1 cellular context compared by ENCODE assay signal in the genomic region with DNA sequence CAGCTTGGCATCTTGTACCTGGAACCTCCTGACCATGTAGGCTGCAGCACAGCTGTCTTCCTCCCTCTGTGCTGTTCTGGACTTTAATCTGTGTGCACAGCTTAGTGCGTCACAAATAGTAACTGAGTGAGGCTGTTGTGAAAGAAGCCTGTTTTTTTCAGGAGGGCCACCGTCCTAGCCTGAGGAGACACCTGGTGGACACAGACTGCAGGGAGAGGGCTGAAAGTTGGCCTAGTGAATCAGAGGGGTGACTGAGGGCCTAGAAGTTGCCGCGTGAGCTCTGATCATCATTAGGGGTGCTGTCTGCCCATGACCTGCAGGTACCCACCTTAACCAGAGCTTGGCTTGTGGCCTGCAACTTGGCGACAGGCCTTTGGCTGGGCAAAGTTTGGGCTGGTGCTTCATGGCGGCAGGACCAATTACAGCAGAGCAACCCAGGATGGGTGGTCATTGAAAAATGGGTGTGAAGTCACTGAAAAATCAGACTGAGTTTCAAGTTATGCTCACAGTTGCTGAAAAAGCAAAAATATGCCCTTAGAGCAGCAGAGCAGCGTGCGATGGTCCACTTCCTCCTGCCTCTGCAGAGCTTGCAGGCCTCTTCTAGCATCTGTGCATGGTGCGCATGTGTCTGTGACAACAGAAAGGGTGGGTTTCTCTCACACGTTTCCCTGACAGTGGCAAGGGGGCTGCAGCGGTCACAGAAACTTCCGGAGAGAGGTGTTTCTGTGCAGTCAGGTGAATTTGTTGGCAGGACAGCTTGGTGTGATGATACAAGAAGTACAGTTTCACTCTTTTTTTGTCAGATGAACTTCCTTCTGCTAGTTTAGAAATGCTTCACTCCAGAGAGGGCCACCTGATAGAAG.
TF ChIP-seq lines count a peak whose summit lies in the region.

No MANE protein-coding gene starts in this region.

TF ChIP-seq in HepG2, 621 proteins besides CTCF, POLR2A, EP300 and RAD21 (continued from another document and continues in another):
- TF ChIP-seq, protein P1, sequence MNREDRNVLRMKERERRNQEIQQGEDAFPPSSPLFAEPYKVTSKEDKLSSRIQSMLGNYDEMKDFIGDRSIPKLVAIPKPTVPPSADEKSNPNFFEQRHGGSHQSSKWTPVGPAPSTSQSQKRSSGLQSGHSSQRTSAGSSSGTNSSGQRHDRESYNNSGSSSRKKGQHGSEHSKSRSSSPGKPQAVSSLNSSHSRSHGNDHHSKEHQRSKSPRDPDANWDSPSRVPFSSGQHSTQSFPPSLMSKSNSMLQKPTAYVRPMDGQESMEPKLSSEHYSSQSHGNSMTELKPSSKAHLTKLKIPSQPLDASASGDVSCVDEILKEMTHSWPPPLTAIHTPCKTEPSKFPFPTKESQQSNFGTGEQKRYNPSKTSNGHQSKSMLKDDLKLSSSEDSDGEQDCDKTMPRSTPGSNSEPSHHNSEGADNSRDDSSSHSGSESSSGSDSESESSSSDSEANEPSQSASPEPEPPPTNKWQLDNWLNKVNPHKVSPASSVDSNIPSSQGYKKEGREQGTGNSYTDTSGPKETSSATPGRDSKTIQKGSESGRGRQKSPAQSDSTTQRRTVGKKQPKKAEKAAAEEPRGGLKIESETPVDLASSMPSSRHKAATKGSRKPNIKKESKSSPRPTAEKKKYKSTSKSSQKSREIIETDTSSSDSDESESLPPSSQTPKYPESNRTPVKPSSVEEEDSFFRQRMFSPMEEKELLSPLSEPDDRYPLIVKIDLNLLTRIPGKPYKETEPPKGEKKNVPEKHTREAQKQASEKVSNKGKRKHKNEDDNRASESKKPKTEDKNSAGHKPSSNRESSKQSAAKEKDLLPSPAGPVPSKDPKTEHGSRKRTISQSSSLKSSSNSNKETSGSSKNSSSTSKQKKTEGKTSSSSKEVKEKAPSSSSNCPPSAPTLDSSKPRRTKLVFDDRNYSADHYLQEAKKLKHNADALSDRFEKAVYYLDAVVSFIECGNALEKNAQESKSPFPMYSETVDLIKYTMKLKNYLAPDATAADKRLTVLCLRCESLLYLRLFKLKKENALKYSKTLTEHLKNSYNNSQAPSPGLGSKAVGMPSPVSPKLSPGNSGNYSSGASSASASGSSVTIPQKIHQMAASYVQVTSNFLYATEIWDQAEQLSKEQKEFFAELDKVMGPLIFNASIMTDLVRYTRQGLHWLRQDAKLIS (CRISPR knock-in tag; IDR thresholded peaks at IDR 0.05) = no peak
- TF ChIP-seq MXD4 (CRISPR knock-in tag; IDR thresholded peaks at IDR 0.05) = peak; percentile 90
- peak; percentile 67; the same call in 1 of the 2 replicates for TF ChIP-seq ZNF766 (CRISPR knock-in tag; IDR thresholded peaks at IDR 0.05; ENCODE audit: borderline replicate concordance)
- no peak; the same call in 1 of the 2 replicates for TF ChIP-seq POLR2AphosphoS2 (IDR thresholded peaks at IDR 0.05; ENCODE audit: low read depth, low read length)
- TF ChIP-seq, protein P2, sequence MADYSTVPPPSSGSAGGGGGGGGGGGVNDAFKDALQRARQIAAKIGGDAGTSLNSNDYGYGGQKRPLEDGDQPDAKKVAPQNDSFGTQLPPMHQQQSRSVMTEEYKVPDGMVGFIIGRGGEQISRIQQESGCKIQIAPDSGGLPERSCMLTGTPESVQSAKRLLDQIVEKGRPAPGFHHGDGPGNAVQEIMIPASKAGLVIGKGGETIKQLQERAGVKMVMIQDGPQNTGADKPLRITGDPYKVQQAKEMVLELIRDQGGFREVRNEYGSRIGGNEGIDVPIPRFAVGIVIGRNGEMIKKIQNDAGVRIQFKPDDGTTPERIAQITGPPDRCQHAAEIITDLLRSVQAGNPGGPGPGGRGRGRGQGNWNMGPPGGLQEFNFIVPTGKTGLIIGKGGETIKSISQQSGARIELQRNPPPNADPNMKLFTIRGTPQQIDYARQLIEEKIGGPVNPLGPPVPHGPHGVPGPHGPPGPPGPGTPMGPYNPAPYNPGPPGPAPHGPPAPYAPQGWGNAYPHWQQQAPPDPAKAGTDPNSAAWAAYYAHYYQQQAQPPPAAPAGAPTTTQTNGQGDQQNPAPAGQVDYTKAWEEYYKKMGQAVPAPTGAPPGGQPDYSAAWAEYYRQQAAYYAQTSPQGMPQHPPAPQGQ (CRISPR knock-in tag; IDR thresholded peaks at IDR 0.05; ENCODE audit: borderline replicate concordance) = no peak
- TF ChIP-seq TOE1 (CRISPR knock-in tag; IDR thresholded peaks at IDR 0.05) = peak; percentile 90; the same call in 1 of the 2 replicates
- TF ChIP-seq NR2C2 (CRISPR knock-in tag; IDR thresholded peaks at IDR 0.05; ENCODE audit: borderline replicate concordance) = peak; percentile 39; the same call in 1 of the 2 replicates
- TF ChIP-seq ZNF607 (CRISPR knock-in tag; IDR thresholded peaks at IDR 0.05; ENCODE audit: borderline replicate concordance) = no peak; the same call in 1 of the 2 replicates
- TF ChIP-seq ZNF614 (CRISPR knock-in tag; IDR thresholded peaks at IDR 0.05; ENCODE audit: borderline replicate concordance) = peak; percentile 99
- peak; percentile 93; the same call in 1 of the 2 replicates for TF ChIP-seq CENPT (CRISPR knock-in tag; IDR thresholded peaks at IDR 0.05; ENCODE audit: low read depth)
- no peak for TF ChIP-seq JARID2 (CRISPR knock-in tag; IDR thresholded peaks at IDR 0.05; ENCODE audit: insufficient replicate concordance)
- no peak for TF ChIP-seq ZNF558 (CRISPR knock-in tag; IDR thresholded peaks at IDR 0.05; ENCODE audit: borderline replicate concordance)
- TF ChIP-seq KDM2A (CRISPR knock-in tag; IDR thresholded peaks at IDR 0.05; ENCODE audit: borderline replicate concordance, low read depth) = peak; percentile 81; the same call in 1 of the 2 replicates
- TF ChIP-seq, protein P3, sequence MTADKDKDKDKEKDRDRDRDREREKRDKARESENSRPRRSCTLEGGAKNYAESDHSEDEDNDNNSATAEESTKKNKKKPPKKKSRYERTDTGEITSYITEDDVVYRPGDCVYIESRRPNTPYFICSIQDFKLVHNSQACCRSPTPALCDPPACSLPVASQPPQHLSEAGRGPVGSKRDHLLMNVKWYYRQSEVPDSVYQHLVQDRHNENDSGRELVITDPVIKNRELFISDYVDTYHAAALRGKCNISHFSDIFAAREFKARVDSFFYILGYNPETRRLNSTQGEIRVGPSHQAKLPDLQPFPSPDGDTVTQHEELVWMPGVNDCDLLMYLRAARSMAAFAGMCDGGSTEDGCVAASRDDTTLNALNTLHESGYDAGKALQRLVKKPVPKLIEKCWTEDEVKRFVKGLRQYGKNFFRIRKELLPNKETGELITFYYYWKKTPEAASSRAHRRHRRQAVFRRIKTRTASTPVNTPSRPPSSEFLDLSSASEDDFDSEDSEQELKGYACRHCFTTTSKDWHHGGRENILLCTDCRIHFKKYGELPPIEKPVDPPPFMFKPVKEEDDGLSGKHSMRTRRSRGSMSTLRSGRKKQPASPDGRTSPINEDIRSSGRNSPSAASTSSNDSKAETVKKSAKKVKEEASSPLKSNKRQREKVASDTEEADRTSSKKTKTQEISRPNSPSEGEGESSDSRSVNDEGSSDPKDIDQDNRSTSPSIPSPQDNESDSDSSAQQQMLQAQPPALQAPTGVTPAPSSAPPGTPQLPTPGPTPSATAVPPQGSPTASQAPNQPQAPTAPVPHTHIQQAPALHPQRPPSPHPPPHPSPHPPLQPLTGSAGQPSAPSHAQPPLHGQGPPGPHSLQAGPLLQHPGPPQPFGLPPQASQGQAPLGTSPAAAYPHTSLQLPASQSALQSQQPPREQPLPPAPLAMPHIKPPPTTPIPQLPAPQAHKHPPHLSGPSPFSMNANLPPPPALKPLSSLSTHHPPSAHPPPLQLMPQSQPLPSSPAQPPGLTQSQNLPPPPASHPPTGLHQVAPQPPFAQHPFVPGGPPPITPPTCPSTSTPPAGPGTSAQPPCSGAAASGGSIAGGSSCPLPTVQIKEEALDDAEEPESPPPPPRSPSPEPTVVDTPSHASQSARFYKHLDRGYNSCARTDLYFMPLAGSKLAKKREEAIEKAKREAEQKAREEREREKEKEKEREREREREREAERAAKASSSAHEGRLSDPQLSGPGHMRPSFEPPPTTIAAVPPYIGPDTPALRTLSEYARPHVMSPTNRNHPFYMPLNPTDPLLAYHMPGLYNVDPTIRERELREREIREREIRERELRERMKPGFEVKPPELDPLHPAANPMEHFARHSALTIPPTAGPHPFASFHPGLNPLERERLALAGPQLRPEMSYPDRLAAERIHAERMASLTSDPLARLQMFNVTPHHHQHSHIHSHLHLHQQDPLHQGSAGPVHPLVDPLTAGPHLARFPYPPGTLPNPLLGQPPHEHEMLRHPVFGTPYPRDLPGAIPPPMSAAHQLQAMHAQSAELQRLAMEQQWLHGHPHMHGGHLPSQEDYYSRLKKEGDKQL (CRISPR knock-in tag; IDR thresholded peaks at IDR 0.05; ENCODE audit: low read depth) = peak; percentile 70; the same call in 1 of the 2 replicates
- no peak for TF ChIP-seq ZNF713 (CRISPR knock-in tag; IDR thresholded peaks at IDR 0.05)
- no peak for TF ChIP-seq ZNF720 (CRISPR knock-in tag; IDR thresholded peaks at IDR 0.05)
- TF ChIP-seq, protein P4, sequence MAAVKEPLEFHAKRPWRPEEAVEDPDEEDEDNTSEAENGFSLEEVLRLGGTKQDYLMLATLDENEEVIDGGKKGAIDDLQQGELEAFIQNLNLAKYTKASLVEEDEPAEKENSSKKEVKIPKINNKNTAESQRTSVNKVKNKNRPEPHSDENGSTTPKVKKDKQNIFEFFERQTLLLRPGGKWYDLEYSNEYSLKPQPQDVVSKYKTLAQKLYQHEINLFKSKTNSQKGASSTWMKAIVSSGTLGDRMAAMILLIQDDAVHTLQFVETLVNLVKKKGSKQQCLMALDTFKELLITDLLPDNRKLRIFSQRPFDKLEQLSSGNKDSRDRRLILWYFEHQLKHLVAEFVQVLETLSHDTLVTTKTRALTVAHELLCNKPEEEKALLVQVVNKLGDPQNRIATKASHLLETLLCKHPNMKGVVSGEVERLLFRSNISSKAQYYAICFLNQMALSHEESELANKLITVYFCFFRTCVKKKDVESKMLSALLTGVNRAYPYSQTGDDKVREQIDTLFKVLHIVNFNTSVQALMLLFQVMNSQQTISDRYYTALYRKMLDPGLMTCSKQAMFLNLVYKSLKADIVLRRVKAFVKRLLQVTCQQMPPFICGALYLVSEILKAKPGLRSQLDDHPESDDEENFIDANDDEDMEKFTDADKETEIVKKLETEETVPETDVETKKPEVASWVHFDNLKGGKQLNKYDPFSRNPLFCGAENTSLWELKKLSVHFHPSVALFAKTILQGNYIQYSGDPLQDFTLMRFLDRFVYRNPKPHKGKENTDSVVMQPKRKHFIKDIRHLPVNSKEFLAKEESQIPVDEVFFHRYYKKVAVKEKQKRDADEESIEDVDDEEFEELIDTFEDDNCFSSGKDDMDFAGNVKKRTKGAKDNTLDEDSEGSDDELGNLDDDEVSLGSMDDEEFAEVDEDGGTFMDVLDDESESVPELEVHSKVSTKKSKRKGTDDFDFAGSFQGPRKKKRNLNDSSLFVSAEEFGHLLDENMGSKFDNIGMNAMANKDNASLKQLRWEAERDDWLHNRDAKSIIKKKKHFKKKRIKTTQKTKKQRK (IDR thresholded peaks at IDR 0.05; ENCODE audit: low read length) = no peak
- TF ChIP-seq, protein P5, sequence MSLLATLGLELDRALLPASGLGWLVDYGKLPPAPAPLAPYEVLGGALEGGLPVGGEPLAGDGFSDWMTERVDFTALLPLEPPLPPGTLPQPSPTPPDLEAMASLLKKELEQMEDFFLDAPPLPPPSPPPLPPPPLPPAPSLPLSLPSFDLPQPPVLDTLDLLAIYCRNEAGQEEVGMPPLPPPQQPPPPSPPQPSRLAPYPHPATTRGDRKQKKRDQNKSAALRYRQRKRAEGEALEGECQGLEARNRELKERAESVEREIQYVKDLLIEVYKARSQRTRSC (CRISPR knock-in tag; IDR thresholded peaks at IDR 0.05; ENCODE audit: low read depth) = no peak
- TF ChIP-seq ZNF12 (CRISPR knock-in tag; IDR thresholded peaks at IDR 0.05) = no peak; the same call in 1 of the 2 replicates
- TF ChIP-seq, protein P6, sequence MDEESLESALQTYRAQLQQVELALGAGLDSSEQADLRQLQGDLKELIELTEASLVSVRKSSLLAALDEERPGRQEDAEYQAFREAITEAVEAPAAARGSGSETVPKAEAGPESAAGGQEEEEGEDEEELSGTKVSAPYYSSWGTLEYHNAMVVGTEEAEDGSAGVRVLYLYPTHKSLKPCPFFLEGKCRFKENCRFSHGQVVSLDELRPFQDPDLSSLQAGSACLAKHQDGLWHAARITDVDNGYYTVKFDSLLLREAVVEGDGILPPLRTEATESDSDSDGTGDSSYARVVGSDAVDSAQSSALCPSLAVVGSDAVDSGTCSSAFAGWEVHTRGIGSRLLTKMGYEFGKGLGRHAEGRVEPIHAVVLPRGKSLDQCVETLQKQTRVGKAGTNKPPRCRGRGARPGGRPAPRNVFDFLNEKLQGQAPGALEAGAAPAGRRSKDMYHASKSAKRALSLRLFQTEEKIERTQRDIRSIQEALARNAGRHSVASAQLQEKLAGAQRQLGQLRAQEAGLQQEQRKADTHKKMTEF (CRISPR knock-in tag; IDR thresholded peaks at IDR 0.05) = peak; percentile 93
- TF ChIP-seq U2AF2 (IDR thresholded peaks at IDR 0.05; ENCODE audit: low read depth, low read length) = no peak
- TF ChIP-seq RXRA (CRISPR knock-in tag; IDR thresholded peaks at IDR 0.05) = peak; percentile 26; the same call in 1 of the 2 replicates
- TF ChIP-seq NFKBIZ (CRISPR knock-in tag; IDR thresholded peaks at IDR 0.05) = peak; percentile 81; the same call in 1 of the 2 replicates
- peak; percentile 98 for TF ChIP-seq PHF5A (CRISPR knock-in tag; IDR thresholded peaks at IDR 0.05; ENCODE audit: low read depth, unreplicated experiment)
- TF ChIP-seq MEF2D (CRISPR knock-in tag; IDR thresholded peaks at IDR 0.05) = peak; percentile 85; the same call in 1 of the 2 replicates
- peak; percentile 84 for TF ChIP-seq ZNF605 (CRISPR knock-in tag; IDR thresholded peaks at IDR 0.05)
- TF ChIP-seq, protein P7, sequence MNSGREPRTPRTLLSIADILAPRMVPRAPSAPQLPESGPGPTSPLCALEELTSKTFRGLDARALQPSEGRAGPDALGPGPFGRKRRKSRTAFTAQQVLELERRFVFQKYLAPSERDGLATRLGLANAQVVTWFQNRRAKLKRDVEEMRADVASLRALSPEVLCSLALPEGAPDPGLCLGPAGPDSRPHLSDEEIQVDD (CRISPR knock-in tag; IDR thresholded peaks at IDR 0.05; ENCODE audit: borderline replicate concordance) = peak; percentile 74; the same call in 1 of the 2 replicates
- peak; percentile 73; the same call in 1 of the 2 replicates for TF ChIP-seq ZNF670 (CRISPR knock-in tag; IDR thresholded peaks at IDR 0.05; ENCODE audit: borderline replicate concordance)
- peak; percentile 48; the same call in 1 of the 2 replicates for TF ChIP-seq MAZ (IDR thresholded peaks at IDR 0.05; ENCODE audit: borderline replicate concordance, low read depth, low read length)
- TF ChIP-seq MAZ (CRISPR knock-in tag; IDR thresholded peaks at IDR 0.05; ENCODE audit: low read depth) = peak; percentile 76
- TF ChIP-seq, protein P8, sequence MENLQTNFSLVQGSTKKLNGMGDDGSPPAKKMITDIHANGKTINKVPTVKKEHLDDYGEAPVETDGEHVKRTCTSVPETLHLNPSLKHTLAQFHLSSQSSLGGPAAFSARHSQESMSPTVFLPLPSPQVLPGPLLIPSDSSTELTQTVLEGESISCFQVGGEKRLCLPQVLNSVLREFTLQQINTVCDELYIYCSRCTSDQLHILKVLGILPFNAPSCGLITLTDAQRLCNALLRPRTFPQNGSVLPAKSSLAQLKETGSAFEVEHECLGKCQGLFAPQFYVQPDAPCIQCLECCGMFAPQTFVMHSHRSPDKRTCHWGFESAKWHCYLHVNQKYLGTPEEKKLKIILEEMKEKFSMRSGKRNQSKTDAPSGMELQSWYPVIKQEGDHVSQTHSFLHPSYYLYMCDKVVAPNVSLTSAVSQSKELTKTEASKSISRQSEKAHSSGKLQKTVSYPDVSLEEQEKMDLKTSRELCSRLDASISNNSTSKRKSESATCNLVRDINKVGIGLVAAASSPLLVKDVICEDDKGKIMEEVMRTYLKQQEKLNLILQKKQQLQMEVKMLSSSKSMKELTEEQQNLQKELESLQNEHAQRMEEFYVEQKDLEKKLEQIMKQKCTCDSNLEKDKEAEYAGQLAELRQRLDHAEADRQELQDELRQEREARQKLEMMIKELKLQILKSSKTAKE (CRISPR knock-in tag; IDR thresholded peaks at IDR 0.05; ENCODE audit: borderline replicate concordance) = peak; percentile 48; the same call in 1 of the 2 replicates
